24 cellular contexts compared by ENCODE assay signal in the genomic region with DNA sequence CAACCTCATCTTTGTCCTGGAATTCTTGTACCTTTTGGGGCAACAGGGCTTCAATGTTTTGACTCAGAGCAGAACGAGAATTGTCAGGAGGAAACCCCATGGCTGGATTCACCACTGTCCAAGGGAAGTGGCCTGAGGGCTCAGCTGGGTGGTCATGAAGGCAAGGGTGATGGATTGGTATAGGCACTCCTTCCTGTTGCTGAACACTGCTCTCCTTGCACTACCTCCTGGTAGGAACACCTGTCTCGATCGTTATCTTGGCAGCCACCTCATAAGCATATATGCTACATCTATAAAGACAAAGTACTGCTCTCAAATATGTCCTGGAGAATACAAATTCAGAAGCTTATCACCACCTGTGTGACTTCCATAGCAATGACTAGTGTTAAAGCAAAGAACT.
"Had no signal": no experiment of that assay in that cellular context is flagged by ENCODE, and none has a peak within 500 bp of the region (broad histone marks: within the 10 kb centered on the region; RNA-seq: fewer than 3 reads in every experiment).

No MANE protein-coding gene starts in this region.

- H3K9me3 ChIP-seq: stomach, suprapubic skin, testis, thoracic aorta, thyroid gland, tibial artery, tibial nerve, transverse colon, upper lobe of left lung, upper lobe of right lung, uterus, vagina had no signal

- H3K27me3 ChIP-seq: suprapubic skin, testis, thyroid gland, transverse colon, upper lobe of left lung, uterus, vagina had no signal

- H3K36me3 ChIP-seq: stomach, suprapubic skin, thoracic aorta, thyroid gland, tibial artery, tibial nerve, transverse colon, upper lobe of left lung, upper lobe of right lung, uterus, vagina had no signal

- H3K4me1 ChIP-seq: stomach, suprapubic skin, testis, thyroid gland, tibial artery, tibial nerve, transverse colon, upper lobe of left lung, upper lobe of right lung, uterus, vagina had no signal

- H3K27ac ChIP-seq: stomach, suprapubic skin, testis, thoracic aorta, thyroid gland, tibial artery, tibial nerve, transverse colon, upper lobe of left lung, upper lobe of right lung, uterus, vagina had no signal

- FAIRE-seq: urothelium cell line had no signal

- DNase-seq: stimulated activated CD4-positive, alpha-beta T cell treated with anti-CD3 and anti-CD28 coated beads, Interleukin-2, amount 100 ng/mL, for 24 hours; stimulated activated CD4-positive, alpha-beta T cell treated with anti-CD3 and anti-CD28 coated beads, Interleukin-2, amount 100 ng/mL, for 48 hours; stimulated activated CD4-positive, alpha-beta T cell treated with anti-CD3 and anti-CD28 coated beads, Interleukin-4, amount 100 ng/mL, for 1 hour; stimulated activated CD4-positive, alpha-beta T cell treated with anti-CD3 and anti-CD28 coated beads, Interleukin-4, amount 100 ng/mL, for 24 hours; stimulated activated CD4-positive, alpha-beta T cell treated with anti-CD3 and anti-CD28 coated beads, Interleukin-4, amount 100 ng/mL, for 4 hours; stimulated activated CD8-positive, alpha-beta memory T cell treated with anti-CD3 and anti-CD28 coated beads, Interleukin-4, amount 100 ng/mL, for 48 hours; stimulated activated naive B cell treated with anti-CD40 and anti-IgM and Interleukin-4, amounts not matched to agents 10 μg/mL and 1 μg/mL and 100 μg/mL, for 72 hours; stimulated activated naive CD4-positive, alpha-beta T cell treated with Interleukin-2 at 50 U/mL for 16 hours; stimulated activated naive CD8-positive, alpha-beta T cell treated with anti-CD3 and anti-CD28 coated beads, Interleukin-15, amount 100 ng/mL, for 72 hours; stimulated activated naive CD8-positive, alpha-beta T cell treated with anti-CD3 and anti-CD28 coated beads, Interleukin-15, Interleukin-2, amounts not matched to agents 100 U/mL and 50 U/mL, for 24 hours; stomach; substantia nigra; testis; thyroid gland; tibial artery; transverse colon; upper lobe of left lung; upper lobe of right lung; uterus had no signal

- H3K4me3 ChIP-seq: stomach, suprapubic skin, testis, thoracic aorta, thyroid gland, tibial artery, tibial nerve, transverse colon, upper lobe of left lung, upper lobe of right lung, uterus, vagina had no signal
